Comparison of ENCODE assay signal across 19 cellular contexts in genomic region chr12:128970110-128970509, GRCh38.
DNase-seq lines count a peak whose midpoint lies in the region; ATAC-seq and TF ChIP-seq lines count a peak whose summit lies in the region.
"Had no signal": no experiment of that assay in that cellular context is flagged by ENCODE, and none has a peak within 500 bp of the region (broad histone marks: within the 10 kb centered on the region; RNA-seq: fewer than 3 reads in every experiment).

No MANE protein-coding gene starts in this region.

- no peak overlapping the region for H3K4me2 ChIP-seq in PC-9

- H3K4me1 ChIP-seq in PC-9 (replicated peaks; ENCODE audit: insufficient read depth): no peaks in the 10 kb centered on the region
- H3K4me1 ChIP-seq: adrenal gland, tibial artery had no signal

- H3K36me3 ChIP-seq in PC-9 (ENCODE audit: low read depth): no peaks in the 10 kb centered on the region
- H3K36me3 ChIP-seq: adrenal gland, brain microvascular endothelial cell, tibial artery had no signal

- H3K27me3 ChIP-seq in PC-9 (ENCODE audit: insufficient read depth, low read depth): peaks cover 54% of the 10 kb centered on the region

- H3K27ac Mint-ChIP-seq in memory B cell: no peak overlapping the region
- H3K27ac Mint-ChIP-seq in T-cell: no peak overlapping the region
- H3K27ac Mint-ChIP-seq: stimulated activated naive CD8-positive, alpha-beta T cell treated with anti-CD3 and anti-CD28 coated beads, Interleukin-15, Interleukin-2, amounts not matched to agents 100 ng/mL and 50 ng/mL, for 24 hours; T-helper 17 cell had no signal

- H3F3A ChIP-seq in PC-9 (ENCODE audit: insufficient read depth, low read depth): no peaks in the 10 kb centered on the region

- CTCF ChIA-PET in PC-9 (lab: Charles Lee): no interaction called here
- CTCF ChIA-PET in T-cell (lab: Charles Lee): no interaction called here

- H3K4me1 Mint-ChIP-seq in memory B cell (peaks cover 20% of the 10 kb centered on the region), T-cell (peaks cover 0 to 4% (median 3%) of the 10 kb centered on the region in 3 donors)

- H3K9me3 Mint-ChIP-seq in memory B cell (no peaks in the 10 kb centered on the region), T-cell (no peaks in the 10 kb centered on the region)
- H3K9me3 Mint-ChIP-seq: stimulated activated naive CD8-positive, alpha-beta T cell treated with anti-CD3 and anti-CD28 coated beads, Interleukin-15, Interleukin-2, amounts not matched to agents 100 ng/mL and 50 ng/mL, for 24 hours had no signal

- intact Hi-C loops in PC-9 (cut with micrococcal nuclease; ENCODE audit: unreplicated experiment): no loop called here
- intact Hi-C loops in Right ventricle myocardium superior (cut with DNase I): no loop called here

- no peaks in the 10 kb centered on the region for H4K20me1 ChIP-seq in PC-9 (ENCODE audit: insufficient read depth)

- POLR2A ChIA-PET in PC-9 (lab: Charles Lee; ENCODE audit: unreplicated experiment) (no interaction called here), T-cell (lab: Charles Lee) (interaction anchor here in 1 of 2 donors (0.6 kb wide), 1 partner anchor 594 kb away, joined by 4 read pairs; no protein-coding TSS in a partner anchor)

- no TSS peak for BruUV-seq in PC-9 (replicated peaks; lab: Mats Ljungman, UMichigan)

- peak overlapping the region; percentile 67 for H3K27ac ChIP-seq in caudate nucleus (ENCODE audit: low read depth, low read length)
- H3K27ac ChIP-seq in PC-9: no peak overlapping the region
- H3K27ac ChIP-seq: adrenal gland, brain microvascular endothelial cell, coronary artery, GM23248, tibial artery had no signal

- peaks cover 27% of the 10 kb centered on the region for H3K27me3 Mint-ChIP-seq in memory B cell
- peaks cover 11 to 28% of the 10 kb centered on the region in 2 donors for H3K27me3 Mint-ChIP-seq in T-cell

- TF ChIP-seq CTCF in PC-9 (conservative IDR thresholded peaks at IDR 0.05) (no peak), foreskin fibroblast (IDR thresholded peaks at IDR 0.05; ENCODE audit: low read depth, low read length) (no peak)

- peak overlapping the region; percentile 9 for H3K4me3 Mint-ChIP-seq in memory B cell
- no peak overlapping the region for H3K4me3 Mint-ChIP-seq in T-cell
- H3K4me3 Mint-ChIP-seq: stimulated activated naive CD8-positive, alpha-beta T cell treated with anti-CD3 and anti-CD28 coated beads, Interleukin-15, Interleukin-2, amounts not matched to agents 100 ng/mL and 50 ng/mL, for 24 hours; T-helper 17 cell had no signal

- H3K79me2 ChIP-seq in PC-9 (ENCODE audit: low read depth): no peaks in the 10 kb centered on the region

- DNase-seq in NCI-H345 (lab: John Stamatoyannopoulos, UW) (peak; percentile 61), NCI-H345 treated with DMSO at 0.1 percent for 48 hours (lab: John Stamatoyannopoulos, UW; ENCODE audit: unreplicated experiment) (no peak), caudate nucleus (lab: John Stamatoyannopoulos, UW) (no peak), memory B cell (ENCODE audit: low spot score in 2 of 2) (no peak), PC-9 (no peak), foreskin fibroblast (no peak), Right ventricle myocardium superior (no peak), T-cell (no peak)
- DNase-seq: 8988T; activated CD4-positive, alpha-beta T cell treated with anti-CD3 and anti-CD28 coated beads for 4 hours; activated naive CD4-positive, alpha-beta T cell; GM23248; KG1; T-helper 17 cell had no signal

- no peaks in the 10 kb centered on the region for H3K36me3 Mint-ChIP-seq in memory B cell
- no peaks in the 10 kb centered on the region for H3K36me3 Mint-ChIP-seq in T-cell

- H3K9me3 ChIP-seq in PC-9 (ENCODE audit: insufficient read depth, low read depth): no peaks in the 10 kb centered on the region
- H3K9me3 ChIP-seq: adrenal gland had no signal

- H3K4me3 ChIP-seq in PC-9 (no peak overlapping the region), foreskin fibroblast (ENCODE audit: low read depth in 1 of 2, low read length in 2 of 2) (no peak overlapping the region)
- H3K4me3 ChIP-seq: adrenal gland, coronary artery, GM23248, tibial artery had no signal

- no peak overlapping the region for H2AFZ ChIP-seq in PC-9
- H2AFZ ChIP-seq: GM23248 had no signal

- no peaks in the 10 kb centered on the region for H3K9me2 ChIP-seq in PC-9 (ENCODE audit: insufficient read depth)

- ATAC-seq in memory B cell (ENCODE audit: low read depth) (no peak), Right ventricle myocardium superior (ENCODE audit: poor library complexity) (no peak), T-cell (replicated peaks in 1 of 4) (no peak)
- ATAC-seq: T-helper 17 cell had no signal
